1 cellular context compared by ENCODE assay signal in the genomic region with DNA sequence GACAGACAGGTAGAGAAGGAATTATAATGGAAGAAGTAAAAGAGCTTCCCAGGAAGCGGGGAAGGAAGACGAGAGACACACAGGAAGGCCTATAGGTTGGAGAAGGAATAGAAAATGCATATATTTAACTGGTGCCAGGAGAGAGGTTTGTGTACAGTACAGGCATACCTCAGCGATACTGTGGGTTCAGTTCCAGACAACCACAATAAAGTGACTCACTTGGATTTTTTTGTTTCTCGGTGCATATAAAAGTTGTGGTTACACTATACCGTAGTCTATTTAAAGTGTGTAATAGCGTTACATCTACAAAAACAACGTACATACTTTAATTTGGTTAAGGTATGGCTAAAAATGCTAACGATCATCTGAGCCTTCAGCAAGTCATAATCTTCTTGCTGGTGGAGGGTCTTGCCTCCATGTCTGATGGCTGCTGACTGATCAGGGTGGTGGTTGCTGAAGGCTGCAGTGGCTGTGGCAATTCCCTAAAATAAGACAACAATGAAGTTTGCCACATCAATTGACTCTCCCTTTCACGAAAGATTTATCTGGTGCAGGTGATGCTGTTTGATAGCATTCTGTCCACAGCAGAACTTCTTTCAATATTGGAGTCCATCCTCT.
TF ChIP-seq lines count a peak whose summit lies in the region.

No MANE protein-coding gene starts in this region.

TF ChIP-seq in GM12878, 131 proteins besides CTCF, POLR2A, EP300 and RAD21:
- TF ChIP-seq IRF4 (IDR thresholded peaks at IDR 0.05; ENCODE audit: low read depth, low read length): no peak
- TF ChIP-seq EED (IDR thresholded peaks at IDR 0.05; ENCODE audit: low read depth): no peak
- TF ChIP-seq RUNX3 (IDR thresholded peaks at IDR 0.05; ENCODE audit: low read length): peak; percentile 64
- TF ChIP-seq NFXL1 (IDR thresholded peaks at IDR 0.05; ENCODE audit: borderline replicate concordance): no peak
- TF ChIP-seq, protein P1, sequence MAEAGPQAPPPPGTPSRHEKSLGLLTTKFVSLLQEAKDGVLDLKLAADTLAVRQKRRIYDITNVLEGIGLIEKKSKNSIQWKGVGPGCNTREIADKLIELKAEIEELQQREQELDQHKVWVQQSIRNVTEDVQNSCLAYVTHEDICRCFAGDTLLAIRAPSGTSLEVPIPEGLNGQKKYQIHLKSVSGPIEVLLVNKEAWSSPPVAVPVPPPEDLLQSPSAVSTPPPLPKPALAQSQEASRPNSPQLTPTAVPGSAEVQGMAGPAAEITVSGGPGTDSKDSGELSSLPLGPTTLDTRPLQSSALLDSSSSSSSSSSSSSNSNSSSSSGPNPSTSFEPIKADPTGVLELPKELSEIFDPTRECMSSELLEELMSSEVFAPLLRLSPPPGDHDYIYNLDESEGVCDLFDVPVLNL (IDR thresholded peaks at IDR 0.05; ENCODE audit: low read depth, low read length): no peak
